ENCODE assay signal across 8 cellular contexts in genomic region chr3:30681276-30682211, GRCh38.
DNase-seq lines count a peak whose midpoint lies in the region; ATAC-seq and TF ChIP-seq lines count a peak whose summit lies in the region.

No MANE protein-coding gene starts in this region.

- H3K27me3 Mint-ChIP-seq in HFFc6 (ENCODE audit: insufficient read depth): no peaks in the 10 kb centered on the region; the same call in 1 of the 2 replicates
- H3K27me3 Mint-ChIP-seq in stimulated activated naive CD8-positive, alpha-beta T cell treated with anti-CD3 and anti-CD28 coated beads, Interleukin-15, amount 100 ng/mL, for 72 hours: no peaks in the 10 kb centered on the region

- H3K4me1 ChIP-seq in adrenal gland (replicated peaks in 1 of 2): peaks cover 25 to 82% of the 10 kb centered on the region in 2 donors

- ATAC-seq in stimulated activated naive CD8-positive, alpha-beta T cell treated with anti-CD3 and anti-CD28 coated beads, Interleukin-15, amount 100 ng/mL, for 72 hours: peak; percentile 50
- ATAC-seq in GM21515 (IDR thresholded peaks at IDR 0.05; ENCODE audit: unreplicated experiment): no peak

- H3K4me3 ChIP-seq in adrenal gland: no peak overlapping the region

- TF ChIP-seq CTCF in HFFc6 (IDR thresholded peaks at IDR 0.05): no peak
- no peak for TF ChIP-seq CTCF in adrenal gland (IDR thresholded peaks at IDR 0.05)

- H3K9me3 Mint-ChIP-seq in HFFc6: no peaks in the 10 kb centered on the region
- peaks cover 4 to 7% of the 10 kb centered on the region in 2 donors for H3K9me3 Mint-ChIP-seq in stimulated activated naive CD8-positive, alpha-beta T cell treated with anti-CD3 and anti-CD28 coated beads, Interleukin-15, amount 100 ng/mL, for 72 hours

- H3K27ac ChIP-seq in adrenal gland: peak overlapping the region in 3 of 5 donors; percentile 28 to 69 (median 54)

- H3K9me3 ChIP-seq in adrenal gland (replicated peaks in 1 of 3): no peaks in the 10 kb centered on the region

- peak overlapping the region; percentile 82 for H3K27ac Mint-ChIP-seq in HFFc6
- peak overlapping the region; percentile 84 to 87 for H3K27ac Mint-ChIP-seq in stimulated activated naive CD8-positive, alpha-beta T cell treated with anti-CD3 and anti-CD28 coated beads, Interleukin-15, amount 100 ng/mL, for 72 hours

- H3K27me3 ChIP-seq in adrenal gland: no peaks in the 10 kb centered on the region

- H3K4me1 Mint-ChIP-seq in HFFc6 (ENCODE audit: low read depth): peaks cover 79% of the 10 kb centered on the region
- peaks cover 97% of the 10 kb centered on the region for H3K4me1 Mint-ChIP-seq in stimulated activated naive CD8-positive, alpha-beta T cell treated with anti-CD3 and anti-CD28 coated beads, Interleukin-15, amount 100 ng/mL, for 72 hours

- no peak for TF ChIP-seq POLR2A in adrenal gland (IDR thresholded peaks at IDR 0.05)

- H3K36me3 ChIP-seq in adrenal gland (replicated peaks in 1 of 2): peaks cover 0 to 21% of the 10 kb centered on the region in 2 donors

- peak overlapping the region; percentile 68 for H3K4me3 Mint-ChIP-seq in HFFc6
- peak overlapping the region; percentile 70 to 83 for H3K4me3 Mint-ChIP-seq in stimulated activated naive CD8-positive, alpha-beta T cell treated with anti-CD3 and anti-CD28 coated beads, Interleukin-15, amount 100 ng/mL, for 72 hours

- DNase-seq in HFFc6 (peak; percentile 9), adrenal gland (peak in 6 of 7 donors; percentile 35 to 74 (median 61)), kidney tubule cell (ENCODE audit: low spot score) (peak; percentile 48), MV-4-11 (lab: John Stamatoyannopoulos, UW) (no peak), HuH-7.5 (ENCODE audit: low spot score) (no peak), NCI-H187 (lab: John Stamatoyannopoulos, UW) (no peak)
- no peak for DNase-seq in stimulated activated naive CD8-positive, alpha-beta T cell treated with anti-CD3 and anti-CD28 coated beads, Interleukin-15, amount 100 ng/mL, for 72 hours

- intact Hi-C loops in adrenal gland (cut with DNase I): loop anchor here in 1 of 2 donors (10.0 kb wide), 1 partner anchor 167 kb away; no protein-coding TSS in a partner anchor

- 58 to 68% (median 61%) methylated on average over 16 of the region's 16 CpGs for WGBS in adrenal gland, 4 donors

- peaks cover 73% of the 10 kb centered on the region for H3K36me3 Mint-ChIP-seq in HFFc6 (ENCODE audit: low read depth)

Comparison
In these comparisons a context has a peak if more than half of its experiments do, and no peak if none do; other contexts are left out.
1. DNase-seq: peak in HFFc6 (single experiment), adrenal gland (6 of 7) and kidney tubule cell (single experiment); none in stimulated activated naive CD8-positive, alpha-beta T cell treated with anti-CD3 and anti-CD28 coated beads, Interleukin-15, amount 100 ng/mL, for 72 hours (0 of 2), MV-4-11 (single experiment), HuH-7.5 (single experiment) and NCI-H187 (0 of 2).